Comparison of ENCODE assay signal across 1 cellular context in genomic region chr15:85031086-85031943, GRCh38.
TF ChIP-seq lines count a peak whose summit lies in the region.

No MANE protein-coding gene starts in this region.

TF ChIP-seq in GM23338, 12 proteins besides CTCF, POLR2A, EP300 and RAD21 (continued from another document):
- TF ChIP-seq ZNF331 (CRISPR knock-in tag; IDR thresholded peaks at IDR 0.05; ENCODE audit: low read depth): no peak
TF ChIP-seq in GM23338: peak in this region for 0.
